In genomic region chr11:10107522-10107921, GRCh38 we compare ENCODE assay signal across 2 cellular contexts.
TF ChIP-seq lines count a peak whose summit lies in the region.

No MANE protein-coding gene starts in this region.

TF ChIP-seq in IMR-90, 13 proteins besides CTCF, POLR2A, EP300 and RAD21 (continued from another document):
- TF ChIP-seq MAFK (IDR thresholded peaks at IDR 0.05; ENCODE audit: low read depth, low read length) (no peak), CHD1 (IDR thresholded peaks at IDR 0.05; ENCODE audit: low read depth, low read length) (no peak), CEBPB (IDR thresholded peaks at IDR 0.05; ENCODE audit: low read depth, low read length) (no peak), ELK1 (IDR thresholded peaks at IDR 0.05; ENCODE audit: borderline replicate concordance, low read depth, low read length) (no peak), RCOR1 (IDR thresholded peaks at IDR 0.05; ENCODE audit: insufficient replicate concordance, low read length) (no peak), SMC3 (IDR thresholded peaks at IDR 0.05; ENCODE audit: low read depth, low read length) (no peak), MXI1 (IDR thresholded peaks at IDR 0.05; ENCODE audit: borderline replicate concordance, low read depth, low read length) (no peak), FOS (IDR thresholded peaks at IDR 0.05; ENCODE audit: low read depth, low read length) (no peak), USF2 (IDR thresholded peaks at IDR 0.05; ENCODE audit: low read depth, low read length) (no peak)

TF ChIP-seq in WTC11, 78 proteins besides CTCF, POLR2A, EP300 and RAD21:
- no peak for TF ChIP-seq ERG (CRISPR knock-in tag; IDR thresholded peaks at IDR 0.05)
- no peak for TF ChIP-seq FOXP4 (CRISPR knock-in tag; IDR thresholded peaks at IDR 0.05)
- no peak for TF ChIP-seq TCF7 (CRISPR knock-in tag; IDR thresholded peaks at IDR 0.05; ENCODE audit: low read depth)
- no peak for TF ChIP-seq PRRX2 (CRISPR knock-in tag; IDR thresholded peaks at IDR 0.05)
- no peak for TF ChIP-seq OVOL2 (CRISPR knock-in tag; IDR thresholded peaks at IDR 0.05; ENCODE audit: borderline replicate concordance)
TF ChIP-seq in WTC11: peak in this region for 0.
